8 cellular contexts compared by ENCODE assay signal in genomic region chr1:112701227-112702066, GRCh38. TPM values are rescaled to one million over a fixed set of nuclear protein-coding genes. Genes with fewer than 3 reads are reported as not detected.
DNase-seq lines count a peak whose midpoint lies in the region; ATAC-seq and TF ChIP-seq lines count a peak whose summit lies in the region.

No MANE protein-coding gene starts in this region.

- H3K79me2 ChIP-seq in OCI-LY7 (ENCODE audit: insufficient read depth, low read depth, low read length) = no peaks in the 10 kb centered on the region

- peak overlapping the region; percentile 63; the same call in 1 of the 2 replicates for H2AFZ ChIP-seq in OCI-LY7 (ENCODE audit: low read length)
- no peak overlapping the region for H2AFZ ChIP-seq in neuronal stem cell (ENCODE audit: low read length)

- no peak for DNase-seq in BE2C
- no peak for DNase-seq in OCI-LY7 (ENCODE audit: low spot score)
- no peak for DNase-seq in effector memory CD8-positive, alpha-beta T cell
- no peak for DNase-seq in neuronal stem cell (ENCODE audit: low spot score)
- no peak for DNase-seq in NCI-H2227 (lab: John Stamatoyannopoulos, UW; ENCODE audit: unreplicated experiment)
- DNase-seq in NCI-H1417 (lab: John Stamatoyannopoulos, UW) = no peak

- TF ChIP-seq CTCF in BE2C (IDR thresholded peaks at IDR 0.05; ENCODE audit: low read depth, low read length) (no peak), OCI-LY7 (conservative IDR thresholded peaks at IDR 0.05; ENCODE audit: low read length) (no peak)

- peak overlapping the region; percentile 31 for H3K23ac ChIP-seq in neuronal stem cell (ENCODE audit: low read depth, low read length, poor library complexity)

- H4K20me1 ChIP-seq in OCI-LY7 (ENCODE audit: insufficient read depth, low read length) = no peaks in the 10 kb centered on the region

- no peaks in the 10 kb centered on the region for H3K9me3 Mint-ChIP-seq in effector memory CD8-positive, alpha-beta T cell

- H3K4me1 Mint-ChIP-seq in effector memory CD8-positive, alpha-beta T cell (ENCODE audit: low read depth in 2 of 2) = peaks cover 64 to 66% of the 10 kb centered on the region in 2 donors

- no peak overlapping the region for H3K18ac ChIP-seq in neuronal stem cell (ENCODE audit: low read length)

- no CpG with 5 or more reads among the region's 17 CpGs for WGBS in neuronal stem cell (ENCODE audit: extremely low coverage in 2 of 2, insufficient read length in 2 of 2, insufficient replicate concordance in 1 of 2), 2 donors

- H4K8ac ChIP-seq in neuronal stem cell (ENCODE audit: low read depth, low read length) = no peak overlapping the region

- H2AK5ac ChIP-seq in neuronal stem cell (ENCODE audit: low read depth, low read length) = no peak overlapping the region

- peaks cover 52% of the 10 kb centered on the region for H3K4me1 ChIP-seq in BE2C
- H3K4me1 ChIP-seq in OCI-LY7 (ENCODE audit: insufficient read depth, low read length, poor library complexity, severe bottlenecking) = peaks cover 62% of the 10 kb centered on the region
- H3K4me1 ChIP-seq in neuronal stem cell (ENCODE audit: control insufficient read depth in 2 of 2, insufficient read depth in 1 of 2, low read depth in 1 of 2, low read length in 2 of 2) = peaks cover 24 to 33% of the 10 kb centered on the region in 2 donors

- H3K9me3 ChIP-seq in BE2C = no peaks in the 10 kb centered on the region
- H3K9me3 ChIP-seq in OCI-LY7 (ENCODE audit: low read length) = no peaks in the 10 kb centered on the region
- H3K9me3 ChIP-seq in neuronal stem cell (replicated peaks in 1 of 2; ENCODE audit: control insufficient read depth in 2 of 2, insufficient read depth in 1 of 2, low read depth in 1 of 2, low read length in 2 of 2) = no peaks in the 10 kb centered on the region

- no peak overlapping the region for H2BK12ac ChIP-seq in neuronal stem cell (ENCODE audit: low read length)

- H2BK15ac ChIP-seq in neuronal stem cell (ENCODE audit: low read length) = no peak overlapping the region

- H3K36me3 Mint-ChIP-seq in effector memory CD8-positive, alpha-beta T cell (ENCODE audit: insufficient read depth) = peaks cover 36% of the 10 kb centered on the region

- ATAC-seq in effector memory CD8-positive, alpha-beta T cell (replicated peaks) = no peak
- ATAC-seq in GM19351 (IDR thresholded peaks at IDR 0.05; ENCODE audit: unreplicated experiment) (no peak), HG02610 (IDR thresholded peaks at IDR 0.05; ENCODE audit: unreplicated experiment) (no peak)

- no TSS peak for BruUV-seq in OCI-LY7 (replicated peaks; lab: Mats Ljungman, UMichigan)

- no peaks in the 10 kb centered on the region for H3K9me2 ChIP-seq in OCI-LY7 (ENCODE audit: insufficient read depth, low read length)

- H3K27ac ChIP-seq in OCI-LY7 (ENCODE audit: low read depth, low read length, poor library complexity, severe bottlenecking) = peak overlapping the region; percentile 54
- H3K27ac ChIP-seq in neuronal stem cell (replicated peaks; ENCODE audit: low read length) = no peak overlapping the region

- peak overlapping the region; percentile 24 for H3K9ac ChIP-seq in neuronal stem cell (ENCODE audit: low read depth, low read length, poor library complexity)

- peak overlapping the region; percentile 19 to 48 for H3K4me3 Mint-ChIP-seq in effector memory CD8-positive, alpha-beta T cell

- intact Hi-C loops in OCI-LY7 (cut with micrococcal nuclease; ENCODE audit: unreplicated experiment) = loop anchor here (1.0 to 2.0 kb wide), 2 partner anchors 27 to 81 kb away; partner anchors contain the start of gene MOV10

- peaks cover 4% of the 10 kb centered on the region for H3K79me1 ChIP-seq in neuronal stem cell (ENCODE audit: low read depth, low read length)

- H3K14ac ChIP-seq in neuronal stem cell (ENCODE audit: low read length) = no peak overlapping the region

- H3K4me2 ChIP-seq in OCI-LY7 (ENCODE audit: low read length) = peak overlapping the region; percentile 75
- H3K4me2 ChIP-seq in neuronal stem cell (ENCODE audit: insufficient read depth, low read length, poor library complexity, severe bottlenecking) = no peak overlapping the region

- H3K27me3 Mint-ChIP-seq in effector memory CD8-positive, alpha-beta T cell = no peaks in the 10 kb centered on the region

- no peak overlapping the region for H2BK5ac ChIP-seq in neuronal stem cell (ENCODE audit: low read length)

- H3K4me3 ChIP-seq in BE2C (ENCODE audit: low read depth, low read length) = 0 out of 2 replicates have a peak overlapping the region, but pooled peaks have one; percentile 9
- H3K4me3 ChIP-seq in OCI-LY7 (ENCODE audit: low read depth, low read length, poor library complexity, severe bottlenecking) = peak overlapping the region; percentile 40
- no peak overlapping the region for H3K4me3 ChIP-seq in neuronal stem cell (ENCODE audit: low read length in 2 of 2)

- H3K36me3 ChIP-seq in BE2C = peaks cover 14% of the 10 kb centered on the region
- H3K36me3 ChIP-seq in OCI-LY7 (ENCODE audit: insufficient read depth, low read length) = no peaks in the 10 kb centered on the region
- H3K36me3 ChIP-seq in neuronal stem cell (replicated peaks in 1 of 2; ENCODE audit: control insufficient read depth in 2 of 2, insufficient read depth in 2 of 2, low read length in 2 of 2) = peaks cover 37 to 77% of the 10 kb centered on the region in 2 donors

- H4K91ac ChIP-seq in neuronal stem cell (ENCODE audit: low read depth, low read length, poor library complexity) = no peak overlapping the region

- peak overlapping the region; percentile 65 to 75 for H3K27ac Mint-ChIP-seq in effector memory CD8-positive, alpha-beta T cell

- no peak overlapping the region for H3K4ac ChIP-seq in neuronal stem cell (ENCODE audit: low read length)

- CTCF ChIA-PET in OCI-LY7 (lab: Charles Lee; ENCODE audit: unreplicated experiment) = no interaction called here

- no peak overlapping the region for H2BK120ac ChIP-seq in neuronal stem cell (ENCODE audit: low read depth, low read length)

- H3K27me3 ChIP-seq in BE2C = no peaks in the 10 kb centered on the region
- H3K27me3 ChIP-seq in neuronal stem cell (ENCODE audit: control insufficient read depth in 3 of 3, insufficient read depth in 3 of 3, low read depth in 1 of 3, low read length in 3 of 3) = no peaks in the 10 kb centered on the region

- POLR2A ChIA-PET in OCI-LY7 (lab: Charles Lee) = interaction anchor here (0.6 to 1.2 kb wide), 4 partner anchors 12 to 341 kb away, joined by 3 to 4 read pairs (median 3); partner anchors contain the start of gene PPM1J

RNA-seq across cellular contexts. Expression of gene RHOC, which starts 5.5 kb away (rescaled TPM):
- polyA plus RNA-seq in BE2C (2012; ENCODE audit: insufficient read depth, insufficient read length, low read depth) = 335 TPM
- total RNA-seq in OCI-LY7 (2014; rRNA removed; shearing (Covaris generic)) = 23.1 and 34.9 TPM in 2 replicates
- total RNA-seq in OCI-LY7 (2022) = 43.3 and 46.2 TPM in 2 replicates
- 62.8 TPM for polyA plus RNA-seq in neuronal stem cell (2013, experiment 1 of 2)
- 63.2 TPM for polyA plus RNA-seq in neuronal stem cell (2013, experiment 2 of 2)

RNA-seq across cellular contexts. Expression of gene PPM1J, which starts 13.7 kb away (rescaled TPM):
- not detected for polyA plus RNA-seq in BE2C (2012; ENCODE audit: insufficient read depth, insufficient read length, low read depth)
- total RNA-seq in OCI-LY7 (2014; rRNA removed; shearing (Covaris generic)) = 1.4 and 1.5 TPM in 2 replicates
- 3.7 and 4.2 TPM in 2 replicates for total RNA-seq in OCI-LY7 (2022)
- polyA plus RNA-seq in neuronal stem cell (2013, experiment 1 of 2) = 3.8 TPM
- polyA plus RNA-seq in neuronal stem cell (2013, experiment 2 of 2) = 3.8 TPM

RNA-seq across cellular contexts. Expression of gene MOV10, which starts 27.0 kb away (rescaled TPM):
- polyA plus RNA-seq in BE2C (2012; ENCODE audit: insufficient read depth, insufficient read length, low read depth) = 10.2 TPM
- 24.4 and 28.2 TPM in 2 replicates for total RNA-seq in OCI-LY7 (2014; rRNA removed; shearing (Covaris generic))
- 30.4 and 32.4 TPM in 2 replicates for total RNA-seq in OCI-LY7 (2022)
- 58.9 TPM for polyA plus RNA-seq in neuronal stem cell (2013, experiment 1 of 2)
- polyA plus RNA-seq in neuronal stem cell (2013, experiment 2 of 2) = 58.7 TPM

Comparison
In these comparisons a context has a peak if more than half of its experiments do, and no peak if none do; other contexts are left out.
1. H3K4me3 ChIP-seq: peak in BE2C (single experiment) and OCI-LY7 (single experiment); none in neuronal stem cell (0 of 2).